10 cellular contexts compared by ENCODE assay signal in genomic region chr3:18098960-18099587, GRCh38.
A peak's percentile ranks its signal among the peaks of the same experiment; 100 is the strongest.
DNase-seq lines count a peak whose midpoint lies in the region; ATAC-seq and TF ChIP-seq lines count a peak whose summit lies in the region.
"Had no signal": no experiment of that assay in that cellular context is flagged by ENCODE, and none has a peak within 500 bp of the region (broad histone marks: within the 10 kb centered on the region; RNA-seq: fewer than 3 reads in every experiment).

No MANE protein-coding gene starts in this region.

- no TSS peak for BruUV-seq in Panc1 (replicated peaks; lab: Mats Ljungman, UMichigan)

- POLR2A ChIA-PET in Panc1 (lab: Charles Lee) = no interaction called here

- H3K36me3 ChIP-seq in Panc1 (ENCODE audit: control insufficient read depth, insufficient read depth, low read length) = no peaks in the 10 kb centered on the region

- H3K27me3 ChIP-seq in Panc1 (ENCODE audit: control insufficient read depth, insufficient read depth, low read length) = no peaks in the 10 kb centered on the region

- in situ Hi-C loops in Panc1 (cut with HindIII; ENCODE audit: low pct_unique_long_range_greater_than_20kb, low sequenced_read_pairs) = no loop called here

- H3K36me3 Mint-ChIP-seq in T-helper 2 cell treated with Interferon-gamma antibody and Interleukin-4, amounts not matched to agents 5 μg/mL and 100 μg/mL, for 36 hours (ENCODE audit: low read depth) = no peaks in the 10 kb centered on the region

- H3K4me3 ChIP-seq in Panc1 (ENCODE audit: low read depth in 2 of 2, low read length in 2 of 2) (no peak overlapping the region; a peak in 1 of 4 replicates), epithelial cell of esophagus (ENCODE audit: low read length) (no peak overlapping the region)

- CTCF ChIA-PET in Panc1 (lab: Charles Lee) = no interaction called here

- no peaks in the 10 kb centered on the region for H3K4me1 ChIP-seq in Panc1 (ENCODE audit: control insufficient read depth, insufficient read depth, low read length)

- intact Hi-C loops in Panc1 (cut with micrococcal nuclease; ENCODE audit: unreplicated experiment) = no loop called here

- H3K4me1 Mint-ChIP-seq in T-helper 2 cell treated with Interferon-gamma antibody and Interleukin-4, amounts not matched to agents 5 μg/mL and 100 μg/mL, for 36 hours (ENCODE audit: low read depth) = peaks cover 9% of the 10 kb centered on the region

- H3K27me3 Mint-ChIP-seq in T-helper 2 cell treated with Interferon-gamma antibody and Interleukin-4, amounts not matched to agents 5 μg/mL and 100 μg/mL, for 36 hours (ENCODE audit: low read depth) = no peaks in the 10 kb centered on the region

- TF ChIP-seq CTCF in Panc1 (IDR thresholded peaks at IDR 0.05) (no peak), epithelial cell of esophagus (IDR thresholded peaks at IDR 0.05; ENCODE audit: insufficient read depth, low read depth, low read length, missing control alignments) (no peak)

- no peak overlapping the region for H3K4me3 Mint-ChIP-seq in T-helper 2 cell treated with Interferon-gamma antibody and Interleukin-4, amounts not matched to agents 5 μg/mL and 100 μg/mL, for 36 hours

- ATAC-seq in Panc1 = peak; percentile 89
- ATAC-seq in HG02759 (IDR thresholded peaks at IDR 0.05; ENCODE audit: unreplicated experiment) = no peak
- ATAC-seq in HG03378 (IDR thresholded peaks at IDR 0.05; ENCODE audit: unreplicated experiment) = no peak

- peaks cover 9% of the 10 kb centered on the region for H3K9me3 Mint-ChIP-seq in T-helper 2 cell treated with Interferon-gamma antibody and Interleukin-4, amounts not matched to agents 5 μg/mL and 100 μg/mL, for 36 hours

- no peaks in the 10 kb centered on the region for H3K9me3 ChIP-seq in Panc1 (ENCODE audit: control insufficient read depth, insufficient read depth, low read depth, low read length)

- H3K27ac Mint-ChIP-seq in T-helper 2 cell treated with Interferon-gamma antibody and Interleukin-4, amounts not matched to agents 5 μg/mL and 100 μg/mL, for 36 hours = no peak overlapping the region

- peak; percentile 79 for DNase-seq in T-helper 2 cell treated with Interferon-gamma antibody and Interleukin-4, amounts not matched to agents 5 μg/mL and 100 μg/mL, for 36 hours (ENCODE audit: low spot score)
- no peak for DNase-seq in T-helper 2 cell
- peak; percentile 42 for DNase-seq in Panc1 (ENCODE audit: low read depth, low spot score)
- DNase-seq in epithelial cell of esophagus (ENCODE audit: low read depth) = peak; percentile 96
- DNase-seq in stimulated activated CD8-positive, alpha-beta memory T cell treated with anti-CD3 and anti-CD28 coated beads, Interleukin-12 subunit alpha, Interleukin-12 subunit beta, amount 100 ng/mL, for 24 hours (ENCODE audit: extremely low read depth) = peak; percentile 24
- no peak for DNase-seq in activated gamma-delta T cell treated with Interleukin-2 at 50 U/mL for 16 hours
- DNase-seq: activated CD4-positive, CD25-positive, alpha-beta regulatory T cell had no signal

- no peak overlapping the region for H3K27ac ChIP-seq in Panc1 (ENCODE audit: low read length)
- H3K27ac ChIP-seq: C4-2B had no signal

Comparison
In these comparisons a context has a peak if more than half of its experiments do, and no peak if none do; other contexts are left out.
1. DNase-seq: peak in T-helper 2 cell treated with Interferon-gamma antibody and Interleukin-4, amounts not matched to agents 5 μg/mL and 100 μg/mL, for 36 hours (single experiment), Panc1 (single experiment), epithelial cell of esophagus (single experiment) and stimulated activated CD8-positive, alpha-beta memory T cell treated with anti-CD3 and anti-CD28 coated beads, Interleukin-12 subunit alpha, Interleukin-12 subunit beta, amount 100 ng/mL, for 24 hours (single experiment); none in T-helper 2 cell (0 of 5) and activated gamma-delta T cell treated with Interleukin-2 at 50 U/mL for 16 hours (single experiment).